9 cellular contexts compared by ENCODE assay signal in the genomic region with DNA sequence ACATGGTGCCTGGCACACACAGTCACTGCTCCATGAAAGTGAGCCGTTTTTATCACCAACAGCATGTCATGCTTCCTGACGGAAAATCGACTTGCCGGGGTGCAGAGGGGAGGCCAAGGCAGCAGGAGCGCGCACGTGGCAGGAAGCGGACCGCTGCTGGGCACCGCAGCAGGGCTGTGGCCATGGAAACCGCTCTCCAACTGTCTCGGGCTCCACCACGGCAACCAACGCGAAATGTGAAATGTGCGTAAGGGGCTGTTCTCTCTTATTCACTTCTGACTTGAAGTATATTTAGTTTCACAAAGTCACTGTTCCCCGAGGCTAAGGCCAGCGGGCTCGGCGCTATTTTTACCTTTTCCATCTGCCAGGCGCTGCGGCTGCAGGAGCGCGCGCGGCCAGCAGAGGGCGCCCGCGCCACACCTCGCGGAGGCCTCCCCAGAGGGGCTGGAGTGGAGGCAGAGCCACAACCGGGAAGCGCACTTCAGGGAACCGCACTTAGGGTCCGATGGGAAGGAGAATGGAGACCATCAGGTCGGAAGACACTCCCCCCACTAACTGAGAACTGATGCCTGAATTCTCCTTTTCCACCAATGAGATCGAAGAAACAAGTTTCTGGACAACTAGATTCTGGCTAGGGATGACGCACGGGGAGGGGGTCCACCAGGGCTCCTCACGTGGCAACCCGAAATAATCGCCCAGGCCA. TPM values are rescaled to one million over a fixed set of nuclear protein-coding genes. Genes with fewer than 3 reads are reported as not detected.
DNase-seq lines count a peak whose midpoint lies in the region; ATAC-seq, FAIRE-seq and TF ChIP-seq lines count a peak whose summit lies in the region.
"Had no signal": no experiment of that assay in that cellular context is flagged by ENCODE, and none has a peak within 500 bp of the region (broad histone marks: within the 10 kb centered on the region; RNA-seq: fewer than 3 reads in every experiment).

No MANE protein-coding gene starts in this region.

- H2BK12ac ChIP-seq in H1 (ENCODE audit: low read depth, low read length) = no peak overlapping the region; the same call in 1 of the 2 replicates

- peak; percentile 94 for FAIRE-seq in H1 (lab: Jason Lieb, UNC)

- TF ChIP-seq RAD21 in H1 (IDR thresholded peaks at IDR 0.05 in 1 of 2, conservative IDR thresholded peaks at IDR 0.05 in 1 of 2; ENCODE audit: low read depth in 2 of 2, low read length in 2 of 2) = peak; percentile 87 to 95

- CTCF ChIA-PET in activated CD8-positive, alpha-beta T cell treated with anti-CD3 and anti-CD28 coated beads, Interleukin-2, amount 10 ng/mL, durations not matched to agents 7 days and 5 days (lab: Charles Lee) = interaction anchor here (0.8 to 1.1 kb wide), 3 partner anchors 14 to 57 kb away, joined by 3 to 4 read pairs (median 4); no protein-coding TSS in a partner anchor
- CTCF ChIA-PET in H1 (lab: Charles Lee; ENCODE audit: partially characterized antibody) = interaction anchor here (0.6 to 1.5 kb wide), 13 partner anchors 12 to 430 kb away, joined by 3 to 8 read pairs (median 3); a partner anchor contains a TSS

- H2AK5ac ChIP-seq in H1 (ENCODE audit: low read depth, low read length) = no peak overlapping the region

- H3K27ac Mint-ChIP-seq in activated CD8-positive, alpha-beta T cell treated with anti-CD3 and anti-CD28 coated beads, Interleukin-2, amount 10 ng/mL, durations not matched to agents 7 days and 5 days = no peak overlapping the region
- H3K27ac Mint-ChIP-seq in memory B cell = no peak overlapping the region
- H3K27ac Mint-ChIP-seq: T-helper 1 cell treated with Interleukin-12 subunit alpha and Interleukin-12 subunit beta and Interleukin-4 antibody, amounts not matched to agents 30 μg/mL and 1 μg/mL, for 36 hours had no signal

- H3K9me3 Mint-ChIP-seq in activated CD8-positive, alpha-beta T cell treated with anti-CD3 and anti-CD28 coated beads, Interleukin-2, amount 10 ng/mL, durations not matched to agents 7 days and 5 days (ENCODE audit: insufficient read depth) = no peaks in the 10 kb centered on the region
- H3K9me3 Mint-ChIP-seq in memory B cell = no peaks in the 10 kb centered on the region
- H3K9me3 Mint-ChIP-seq: T-helper 1 cell treated with Interleukin-12 subunit alpha and Interleukin-12 subunit beta and Interleukin-4 antibody, amounts not matched to agents 30 μg/mL and 1 μg/mL, for 36 hours had no signal

- H3K18ac ChIP-seq in H1 (ENCODE audit: extremely low read depth, low read length) = peak overlapping the region; percentile 1; the same call in 1 of the 2 replicates

- peak in 1 of 2 experiments; percentile 67; a peak in 2 of 3 replicates for TF ChIP-seq POLR2A in H1 (IDR thresholded peaks at IDR 0.05; ENCODE audit: control extremely low read depth in 1 of 2, low read depth in 2 of 2, low read length in 2 of 2)

- POLR2A ChIA-PET in activated CD8-positive, alpha-beta T cell treated with anti-CD3 and anti-CD28 coated beads, Interleukin-2, amount 10 ng/mL, durations not matched to agents 7 days and 5 days (lab: Charles Lee) = no interaction called here
- POLR2A ChIA-PET in H1 (lab: Charles Lee; ENCODE audit: partially characterized antibody) = interaction anchor here (0.8 to 9.0 kb wide), 4 partner anchors 9 to 17 kb away, joined by 3 to 146 read pairs (median 4); a partner anchor contains a TSS

- no peak overlapping the region for H3K4ac ChIP-seq in H1 (replicated peaks; ENCODE audit: insufficient read length, low read depth, low read length)

- no peak overlapping the region for H3K23ac ChIP-seq in H1 (ENCODE audit: insufficient read length)

- H3K79me2 ChIP-seq in DND-41 (ENCODE audit: insufficient read depth, low read length) (peaks cover 49% of the 10 kb centered on the region), H1 (ENCODE audit: control insufficient read depth in 1 of 2, insufficient read depth in 2 of 2, low read length in 2 of 2) (peaks cover 0 to 60% of the 10 kb centered on the region in 2 experiments; a peak in 2 of 4 replicates)

- DNase-seq in DND-41 (peak; percentile 40), LoVo (ENCODE audit: low spot score) (peak; percentile 5), H1 (ENCODE audit: low read depth in 1 of 2, low spot score in 2 of 2) (peak; percentile 67 to 95), memory B cell (ENCODE audit: low spot score in 2 of 2) (peak; percentile 75 to 86)
- peak; percentile 69 for DNase-seq in activated CD8-positive, alpha-beta T cell treated with anti-CD3 and anti-CD28 coated beads, Interleukin-2, amount 10 ng/mL, durations not matched to agents 7 days and 5 days
- peak; percentile 53 to 54 for DNase-seq in stimulated activated CD8-positive, alpha-beta memory T cell treated with anti-CD3 and anti-CD28 coated beads, Interleukin-2, amount 100 ng/mL, for 48 hours (ENCODE audit: low read depth in 2 of 2)

- H3K27me3 Mint-ChIP-seq in activated CD8-positive, alpha-beta T cell treated with anti-CD3 and anti-CD28 coated beads, Interleukin-2, amount 10 ng/mL, durations not matched to agents 7 days and 5 days (ENCODE audit: low read depth) = no peaks in the 10 kb centered on the region
- no peaks in the 10 kb centered on the region for H3K27me3 Mint-ChIP-seq in memory B cell

- H3K36me3 ChIP-seq in DND-41 (ENCODE audit: insufficient read depth, low read length) = peaks cover 99% of the 10 kb centered on the region
- peaks cover 59 to 88% (median 78%) of the 10 kb centered on the region in 4 experiments for H3K36me3 ChIP-seq in H1 (ENCODE audit: control insufficient read depth in 2 of 4, insufficient read depth in 4 of 4, low read length in 3 of 4)

- H3K56ac ChIP-seq in H1 (replicated peaks; ENCODE audit: insufficient read length, low read depth, low read length) = no peak overlapping the region

- no peaks in the 10 kb centered on the region for H3K27me3 ChIP-seq in DND-41 (ENCODE audit: insufficient read depth, low read length, poor library complexity)
- no peaks in the 10 kb centered on the region for H3K27me3 ChIP-seq in H1 (replicated peaks in 1 of 4; ENCODE audit: control insufficient read depth in 3 of 4, extremely low read depth in 1 of 4, insufficient read depth in 3 of 4, low read length in 3 of 4)

- peak overlapping the region; percentile 32 for H4K5ac ChIP-seq in H1 (ENCODE audit: insufficient read length, low read depth, low read length)

- no peak overlapping the region for H2BK120ac ChIP-seq in H1 (replicated peaks; ENCODE audit: low read depth, low read length)

- peak in 1 of 2 experiments; percentile 25; a peak in 1 of 3 replicates for TF ChIP-seq EP300 in H1 (IDR thresholded peaks at IDR 0.05; ENCODE audit: borderline replicate concordance in 1 of 2, low read depth in 2 of 2, low read length in 2 of 2)

- H3K9ac ChIP-seq in DND-41 (ENCODE audit: low read depth, low read length) (no peak overlapping the region), H1 (replicated peaks in 1 of 4; ENCODE audit: extremely low read depth in 1 of 4, low read depth in 3 of 4, low read length in 3 of 4) (no peak overlapping the region; a peak in 1 of 7 replicates)

- H4K8ac ChIP-seq in H1 (ENCODE audit: extremely low read depth, insufficient read depth, low read length) = no peak overlapping the region

- H3K79me1 ChIP-seq in H1 (ENCODE audit: low read depth, low read length) = peaks cover 14% of the 10 kb centered on the region

- H3K4me3 Mint-ChIP-seq in activated CD8-positive, alpha-beta T cell treated with anti-CD3 and anti-CD28 coated beads, Interleukin-2, amount 10 ng/mL, durations not matched to agents 7 days and 5 days = no peak overlapping the region
- no peak overlapping the region for H3K4me3 Mint-ChIP-seq in memory B cell
- H3K4me3 Mint-ChIP-seq: T-helper 1 cell treated with Interleukin-12 subunit alpha and Interleukin-12 subunit beta and Interleukin-4 antibody, amounts not matched to agents 30 μg/mL and 1 μg/mL, for 36 hours had no signal

- H3K4me1 ChIP-seq in DND-41 (ENCODE audit: insufficient read depth, low read length) (no peaks in the 10 kb centered on the region), H1 (replicated peaks in 1 of 4; ENCODE audit: control insufficient read depth in 3 of 4, insufficient read depth in 4 of 4, low read length in 3 of 4) (no peaks in the 10 kb centered on the region; a peak in 1 of 7 replicates)

- no peak overlapping the region for H3K4me3 ChIP-seq in DND-41 (ENCODE audit: low read depth in 1 of 2, low read length in 2 of 2)
- H3K4me3 ChIP-seq in H1 (ENCODE audit: extremely low read depth in 1 of 4, insufficient read depth in 2 of 4, low read depth in 3 of 4, low read length in 4 of 4) = no peak overlapping the region

- H4K20me1 ChIP-seq in DND-41 (ENCODE audit: insufficient read depth, low read length) (peaks cover 83% of the 10 kb centered on the region), H1 (replicated peaks in 1 of 2; ENCODE audit: control insufficient read depth in 1 of 2, insufficient read depth in 2 of 2, low read length in 2 of 2) (peaks cover 21 to 41% of the 10 kb centered on the region in 2 experiments)

- no peak overlapping the region for H2BK5ac ChIP-seq in H1 (ENCODE audit: low read depth, low read length)

- H3K9me3 ChIP-seq in DND-41 (ENCODE audit: insufficient read depth, low read length, severe bottlenecking) = no peaks in the 10 kb centered on the region
- H3K9me3 ChIP-seq in H1 (ENCODE audit: insufficient read depth in 2 of 2, low read depth in 1 of 2, low read length in 1 of 2) = no peaks in the 10 kb centered on the region

- no peak overlapping the region for H3K14ac ChIP-seq in H1 (ENCODE audit: insufficient read length)

- WGBS in H1 (ENCODE audit: extremely low coverage in 1 of 2, insufficient coverage in 1 of 2, insufficient read length in 1 of 2, insufficient replicate concordance in 2 of 2, low coverage in 1 of 2, low lambda C conversion rate in 2 of 2, missing lambda C conversion rate in 1 of 2), 2 experiments = 56% methylated on average over 41 of the region's 42 CpGs; no CpG with 5 or more reads in 1 of the 2 experiments

- H2BK20ac ChIP-seq in H1 (ENCODE audit: low read length) = no peak overlapping the region

- H3K27ac ChIP-seq in DND-41 (ENCODE audit: low read length) (no peak overlapping the region; the same call in 1 of the 2 replicates), H1 (ENCODE audit: low read depth, low read length) (peak overlapping the region; percentile 5; the same call in 1 of the 2 replicates)

- H3K4me2 ChIP-seq in DND-41 (ENCODE audit: insufficient read depth, low read length) (no peak overlapping the region), H1 (ENCODE audit: insufficient read depth in 1 of 2, low read depth in 2 of 2, low read length in 2 of 2) (no peak overlapping the region)

- ATAC-seq in DND-41 (ENCODE audit: insufficient read depth, low read depth) (peak; percentile 68), memory B cell (ENCODE audit: low read depth) (peak; percentile 85), HG02678 (IDR thresholded peaks at IDR 0.05; ENCODE audit: unreplicated experiment) (no peak), HG02981 (IDR thresholded peaks at IDR 0.05; ENCODE audit: unreplicated experiment) (no peak)
- peak; percentile 85 for ATAC-seq in activated CD8-positive, alpha-beta T cell treated with anti-CD3 and anti-CD28 coated beads, Interleukin-2, amount 10 ng/mL, durations not matched to agents 7 days and 5 days

- H4K91ac ChIP-seq in H1 (replicated peaks; ENCODE audit: insufficient read length, low read length) = no peak overlapping the region

- H3K4me1 Mint-ChIP-seq in activated CD8-positive, alpha-beta T cell treated with anti-CD3 and anti-CD28 coated beads, Interleukin-2, amount 10 ng/mL, durations not matched to agents 7 days and 5 days (ENCODE audit: low read depth) = peaks cover 12% of the 10 kb centered on the region
- peaks cover 8% of the 10 kb centered on the region for H3K4me1 Mint-ChIP-seq in memory B cell

- H3K36me3 Mint-ChIP-seq in activated CD8-positive, alpha-beta T cell treated with anti-CD3 and anti-CD28 coated beads, Interleukin-2, amount 10 ng/mL, durations not matched to agents 7 days and 5 days (ENCODE audit: low read depth) = peaks cover 75% of the 10 kb centered on the region
- H3K36me3 Mint-ChIP-seq in memory B cell = peaks cover 30% of the 10 kb centered on the region

- no peak overlapping the region for H2BK15ac ChIP-seq in H1 (ENCODE audit: low read length)

- TF ChIP-seq CTCF in DND-41 (IDR thresholded peaks at IDR 0.05; ENCODE audit: borderline replicate concordance, extremely low read depth, low read length, poor library complexity, severe bottlenecking) (peak; percentile 89), H1 (IDR thresholded peaks at IDR 0.05; ENCODE audit: control extremely low read depth in 1 of 3, insufficient read depth in 1 of 3, low read depth in 1 of 3, low read length in 3 of 3) (peak; percentile 91 to 97 (median 94))

- no peaks in the 10 kb centered on the region for H3K23me2 ChIP-seq in H1 (ENCODE audit: low read depth, low read length)

- H2AFZ ChIP-seq in DND-41 (ENCODE audit: low read depth, low read length) = no peak overlapping the region
- H2AFZ ChIP-seq in H1 (ENCODE audit: low read length) = no peak overlapping the region

RNA-seq across cellular contexts. Expression of a gene that starts 19.7 kb away (rescaled TPM):
- total RNA-seq in activated CD8-positive, alpha-beta T cell treated with anti-CD3 and anti-CD28 coated beads, Interleukin-2, amount 10 ng/mL, durations not matched to agents 7 days and 5 days = 100 to 1,000 TPM; 151 to 152 TPM
- total RNA-seq in H1 (2021; fragmentation: NEBNext Ultra II Directional; extraction: Animal tissue kit (Norgen Biotek cat#: 25700)) = 454 and 455 TPM in 2 replicates
- 229 and 389 TPM in 2 replicates for polyA plus RNA-seq in H1 (2011; rRNA removed)
- 208 TPM for polyA plus RNA-seq in H1 (2011; cell fraction: cytosol; rRNA removed)
- 390 TPM for polyA plus RNA-seq in H1 (2011; cell fraction: nucleus; rRNA removed)
- polyA plus RNA-seq in H1 (2012, experiment 1 of 2) = 308 to 381 TPM (median 333 TPM) in 4 replicates
- 197 TPM for polyA plus RNA-seq in H1 (2012, experiment 2 of 2)
- 230 TPM for polyA plus RNA-seq in H1 (2013, experiment 1 of 2)
- 221 TPM for polyA plus RNA-seq in H1 (2013, experiment 2 of 2)
- 172 and 251 TPM in 2 replicates for polyA minus RNA-seq in H1 (2011; rRNA and poly(A)+ RNA removed)
- 193 TPM for polyA minus RNA-seq in H1 (2011; cell fraction: cytosol; rRNA and poly(A)+ RNA removed)
- 82.4 TPM for polyA minus RNA-seq in H1 (2011; cell fraction: nucleus; rRNA and poly(A)+ RNA removed)

RNA-seq across cellular contexts. Expression of a gene that starts 47.8 kb away (rescaled TPM):
- total RNA-seq in activated CD8-positive, alpha-beta T cell treated with anti-CD3 and anti-CD28 coated beads, Interleukin-2, amount 10 ng/mL, durations not matched to agents 7 days and 5 days = not detected
- not detected in 2 replicates for total RNA-seq in H1 (2021; fragmentation: NEBNext Ultra II Directional; extraction: Animal tissue kit (Norgen Biotek cat#: 25700))
- not detected in 2 replicates for polyA plus RNA-seq in H1 (2011; rRNA removed)
- not detected for polyA plus RNA-seq in H1 (2011; cell fraction: cytosol; rRNA removed)
- not detected for polyA plus RNA-seq in H1 (2011; cell fraction: nucleus; rRNA removed)
- polyA plus RNA-seq in H1 (2012, experiment 1 of 2) = not detected in 4 replicates
- not detected for polyA plus RNA-seq in H1 (2012, experiment 2 of 2)
- polyA plus RNA-seq in H1 (2013, experiment 1 of 2) = not detected
- not detected for polyA plus RNA-seq in H1 (2013, experiment 2 of 2)
- polyA minus RNA-seq in H1 (2011; rRNA and poly(A)+ RNA removed) = not detected in 2 replicates
- not detected for polyA minus RNA-seq in H1 (2011; cell fraction: cytosol; rRNA and poly(A)+ RNA removed)
- not detected for polyA minus RNA-seq in H1 (2011; cell fraction: nucleus; rRNA and poly(A)+ RNA removed)

Comparison
In these comparisons a context has a peak if more than half of its experiments do, and no peak if none do; other contexts are left out.
1. ATAC-seq: peak in DND-41 (single experiment), activated CD8-positive, alpha-beta T cell treated with anti-CD3 and anti-CD28 coated beads, Interleukin-2, amount 10 ng/mL, durations not matched to agents 7 days and 5 days (single experiment) and memory B cell (single experiment); none in HG02678 (single experiment) and HG02981 (single experiment).
2. DNase-seq: peak in every context shown above with its lines; median percentile 81 in H1; 80 in memory B cell; 69 in activated CD8-positive, alpha-beta T cell treated with anti-CD3 and anti-CD28 coated beads, Interleukin-2, amount 10 ng/mL, durations not matched to agents 7 days and 5 days; 54 in stimulated activated CD8-positive, alpha-beta memory T cell treated with anti-CD3 and anti-CD28 coated beads, Interleukin-2, amount 100 ng/mL, for 48 hours; 40 in DND-41; 5 in LoVo.